14 cellular contexts compared by ENCODE assay signal in the genomic region with DNA sequence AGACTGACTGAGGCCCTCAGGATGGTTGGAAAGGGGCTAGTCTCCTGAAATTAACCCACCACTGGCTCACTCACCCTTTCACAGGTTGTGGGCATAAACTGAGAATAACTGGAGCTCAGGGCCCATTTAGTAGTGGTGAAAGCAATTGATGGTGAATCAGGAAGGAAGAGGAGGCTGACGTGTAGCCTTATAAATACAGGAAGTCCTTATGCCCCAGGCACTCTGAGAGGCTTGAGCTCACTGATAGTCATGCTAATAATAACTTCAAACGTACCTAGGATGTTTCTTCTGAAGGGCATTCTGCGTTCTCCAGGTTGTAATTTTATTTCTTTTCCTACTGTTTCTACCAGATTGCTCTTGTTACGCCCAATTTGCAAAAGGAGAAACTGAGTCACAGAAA.
DNase-seq lines count a peak whose midpoint lies in the region; ATAC-seq and TF ChIP-seq lines count a peak whose summit lies in the region.
"Had no signal": no experiment of that assay in that cellular context is flagged by ENCODE, and none has a peak within 500 bp of the region (broad histone marks: within the 10 kb centered on the region; RNA-seq: fewer than 3 reads in every experiment).

No MANE protein-coding gene starts in this region.

- CTCF ChIA-PET in A673 (lab: Charles Lee) = no interaction called here

- DNase-seq in A673 (ENCODE audit: low spot score) (peak; percentile 54), COLO829 (ENCODE audit: low spot score) (peak; percentile 62), MM.1S (peak; percentile 45), HT-29 (ENCODE audit: low spot score) (no peak)
- no peak for DNase-seq in activated CD8-positive, alpha-beta memory T cell treated with anti-CD3 and anti-CD28 coated beads, Interleukin-2, amount 50 U/mL, for 48 hours
- no peak for DNase-seq in activated naive CD8-positive, alpha-beta T cell treated with anti-CD3 and anti-CD28 coated beads for 36 hours
- DNase-seq: activated CD4-positive, alpha-beta memory T cell treated with anti-CD3 and anti-CD28 coated beads for 36 hours; kidney glomerular epithelial cell; SK-N-SH; stimulated activated naive CD8-positive, alpha-beta T cell treated with anti-CD3 and anti-CD28 coated beads, Interleukin-15, Interleukin-2, amounts not matched to agents 100 U/mL and 50 U/mL, for 24 hours; uterus had no signal

- no peaks in the 10 kb centered on the region for H3F3A ChIP-seq in MM.1S (ENCODE audit: insufficient read depth, low read length)

- POLR2A ChIA-PET in A673 (lab: Charles Lee; ENCODE audit: low non-redundant PET) = no interaction called here

- H3K9me3 Mint-ChIP-seq in dendritic cell treated with granulocyte-macrophage colony-stimulating factor and Interleukin-4, amounts not matched to agents 40 ng/mL and 50 ng/mL, for 4 days = no peaks in the 10 kb centered on the region
- H3K9me3 Mint-ChIP-seq in activated naive CD8-positive, alpha-beta T cell treated with anti-CD3 and anti-CD28 coated beads for 36 hours = no peaks in the 10 kb centered on the region
- H3K9me3 Mint-ChIP-seq: activated CD4-positive, alpha-beta memory T cell treated with anti-CD3 and anti-CD28 coated beads for 36 hours had no signal

- H3K9ac ChIP-seq in MM.1S (ENCODE audit: low read length) = no peak overlapping the region
- H3K9ac ChIP-seq: KMS-11, SK-N-SH had no signal

- H3K4me1 ChIP-seq in A673 (ENCODE audit: insufficient read depth, low read length, poor library complexity, severe bottlenecking) (peaks cover 20% of the 10 kb centered on the region), MM.1S (ENCODE audit: low read length) (no peaks in the 10 kb centered on the region)
- H3K4me1 ChIP-seq: uterus had no signal

- ATAC-seq in GM21528 (IDR thresholded peaks at IDR 0.05; ENCODE audit: low FRiP score, unreplicated experiment) = no peak
- ATAC-seq: stimulated activated naive CD8-positive, alpha-beta T cell treated with anti-CD3 and anti-CD28 coated beads, Interleukin-15, Interleukin-2, amounts not matched to agents 100 U/mL and 50 U/mL, for 24 hours had no signal

- no peaks in the 10 kb centered on the region for H3K27me3 Mint-ChIP-seq in dendritic cell treated with granulocyte-macrophage colony-stimulating factor and Interleukin-4, amounts not matched to agents 40 ng/mL and 50 ng/mL, for 4 days
- peaks cover 8% of the 10 kb centered on the region for H3K27me3 Mint-ChIP-seq in activated naive CD8-positive, alpha-beta T cell treated with anti-CD3 and anti-CD28 coated beads for 36 hours

- no peak overlapping the region for H3K4me3 ChIP-seq in A673 (ENCODE audit: low read depth, low read length, poor library complexity, severe bottlenecking)
- H3K4me3 ChIP-seq in MM.1S (ENCODE audit: low read length) = no peak overlapping the region
- H3K4me3 ChIP-seq: uterus had no signal

- no peaks in the 10 kb centered on the region for H3K9me3 ChIP-seq in A673 (ENCODE audit: low read depth, low read length, poor library complexity, severe bottlenecking)
- no peaks in the 10 kb centered on the region for H3K9me3 ChIP-seq in MM.1S (replicated peaks; ENCODE audit: insufficient read depth, low read length)
- H3K9me3 ChIP-seq: SK-N-SH, uterus had no signal

- no peaks in the 10 kb centered on the region for H3K36me3 Mint-ChIP-seq in dendritic cell treated with granulocyte-macrophage colony-stimulating factor and Interleukin-4, amounts not matched to agents 40 ng/mL and 50 ng/mL, for 4 days (ENCODE audit: low read depth)
- H3K36me3 Mint-ChIP-seq in activated naive CD8-positive, alpha-beta T cell treated with anti-CD3 and anti-CD28 coated beads for 36 hours = no peaks in the 10 kb centered on the region
- H3K36me3 Mint-ChIP-seq: activated CD4-positive, alpha-beta memory T cell treated with anti-CD3 and anti-CD28 coated beads for 36 hours had no signal

- TF ChIP-seq CTCF in A673 (conservative IDR thresholded peaks at IDR 0.05; ENCODE audit: low read depth, low read length) (no peak), MM.1S (IDR thresholded peaks at IDR 0.05; ENCODE audit: low read length) (no peak)

- H2AFZ ChIP-seq in MM.1S (ENCODE audit: low read length) = no peak overlapping the region

- no TSS peak for BruUV-seq in A673 (replicated peaks; lab: Mats Ljungman, UMichigan)

- H3K9me2 ChIP-seq in MM.1S (replicated peaks; ENCODE audit: insufficient read depth, low read length) = no peaks in the 10 kb centered on the region
- H3K9me2 ChIP-seq: SK-N-SH had no signal

- peak overlapping the region; percentile 25 for H3K27ac Mint-ChIP-seq in dendritic cell treated with granulocyte-macrophage colony-stimulating factor and Interleukin-4, amounts not matched to agents 40 ng/mL and 50 ng/mL, for 4 days
- H3K27ac Mint-ChIP-seq in activated naive CD8-positive, alpha-beta T cell treated with anti-CD3 and anti-CD28 coated beads for 36 hours = no peak overlapping the region
- H3K27ac Mint-ChIP-seq: activated CD4-positive, alpha-beta memory T cell treated with anti-CD3 and anti-CD28 coated beads for 36 hours had no signal

- no peak overlapping the region for H3K27ac ChIP-seq in A673 (ENCODE audit: low read depth, low read length, poor library complexity, severe bottlenecking)
- H3K27ac ChIP-seq in MM.1S (ENCODE audit: low read length) = no peak overlapping the region
- H3K27ac ChIP-seq: KMS-11, uterus had no signal

- H3K4me1 Mint-ChIP-seq in dendritic cell treated with granulocyte-macrophage colony-stimulating factor and Interleukin-4, amounts not matched to agents 40 ng/mL and 50 ng/mL, for 4 days (ENCODE audit: low read depth) = peaks cover 9% of the 10 kb centered on the region
- H3K4me1 Mint-ChIP-seq in activated naive CD8-positive, alpha-beta T cell treated with anti-CD3 and anti-CD28 coated beads for 36 hours = no peaks in the 10 kb centered on the region

- H3K36me3 ChIP-seq in A673 (ENCODE audit: insufficient read depth, low read length, poor library complexity, severe bottlenecking) (no peaks in the 10 kb centered on the region), MM.1S (replicated peaks; ENCODE audit: insufficient read depth, low read length) (no peaks in the 10 kb centered on the region)
- H3K36me3 ChIP-seq: uterus had no signal

- no peak overlapping the region for H3K4me2 ChIP-seq in MM.1S (ENCODE audit: low read depth, low read length)
- H3K4me2 ChIP-seq: KMS-11, SK-N-SH had no signal

- H3K27me3 ChIP-seq in A673 (replicated peaks; ENCODE audit: insufficient read depth, low read depth, low read length, poor library complexity) = no peaks in the 10 kb centered on the region
- H3K27me3 ChIP-seq in MM.1S (replicated peaks; ENCODE audit: insufficient read depth, low read length) = no peaks in the 10 kb centered on the region
- H3K27me3 ChIP-seq: uterus had no signal

- no peaks in the 10 kb centered on the region for H4K20me1 ChIP-seq in MM.1S (ENCODE audit: insufficient read depth, low read length)

- no peaks in the 10 kb centered on the region for H3K79me2 ChIP-seq in MM.1S (ENCODE audit: low read length)

- H3K4me3 Mint-ChIP-seq in dendritic cell treated with granulocyte-macrophage colony-stimulating factor and Interleukin-4, amounts not matched to agents 40 ng/mL and 50 ng/mL, for 4 days = no peak overlapping the region
- no peak overlapping the region for H3K4me3 Mint-ChIP-seq in activated naive CD8-positive, alpha-beta T cell treated with anti-CD3 and anti-CD28 coated beads for 36 hours
- H3K4me3 Mint-ChIP-seq: activated CD4-positive, alpha-beta memory T cell treated with anti-CD3 and anti-CD28 coated beads for 36 hours had no signal

- intact Hi-C loops in A673 (cut with micrococcal nuclease; ENCODE audit: unreplicated experiment) = no loop called here
- intact Hi-C loops in dendritic cell treated with granulocyte-macrophage colony-stimulating factor and Interleukin-4, amounts not matched to agents 40 ng/mL and 50 ng/mL, for 4 days (cut with micrococcal nuclease) = no loop called here

Comparison
In these comparisons a context has a peak if more than half of its experiments do, and no peak if none do; other contexts are left out.
1. DNase-seq: peak in A673 (single experiment), COLO829 (single experiment) and MM.1S (single experiment); none in HT-29 (single experiment), activated CD8-positive, alpha-beta memory T cell treated with anti-CD3 and anti-CD28 coated beads, Interleukin-2, amount 50 U/mL, for 48 hours (single experiment) and activated naive CD8-positive, alpha-beta T cell treated with anti-CD3 and anti-CD28 coated beads for 36 hours (single experiment).